ENCODE assay signal across 7 cellular contexts in genomic region chr17:15645561-15646312, GRCh38. TPM values are rescaled to one million over a fixed set of nuclear protein-coding genes. Genes with fewer than 3 reads are reported as not detected.
DNase-seq lines count a peak whose midpoint lies in the region; ATAC-seq and TF ChIP-seq lines count a peak whose summit lies in the region.
"Not testable (repeated sequence)": the region's sequence is repeated elsewhere in the genome, so short reads cannot be mapped to it uniquely, and the experiment has no call there.

No MANE protein-coding gene starts in this region.

- H3K9ac ChIP-seq in Karpas-422 (ENCODE audit: low read length): not testable (repeated sequence)

- H3K9me3 Mint-ChIP-seq in progenitor cell of endocrine pancreas (ENCODE audit: low read depth): not testable (repeated sequence)

- H3K27ac ChIP-seq in Karpas-422 (ENCODE audit: low read length): not testable (repeated sequence)
- H3K27ac ChIP-seq in RWPE1 (peak overlapping the region; percentile 63), ascending aorta (peak overlapping the region; percentile 34 to 55)

- DNase-seq in Karpas-422 (peak; percentile 34), RWPE1 (ENCODE audit: low spot score) (peak; percentile 30), islet precursor cell (peak; percentile 77)
- not testable (repeated sequence) for DNase-seq in ascending aorta (ENCODE audit: low spot score in 2 of 2); progenitor cell of endocrine pancreas (ENCODE audit: low spot score, unreplicated experiment)

- H3K4me1 ChIP-seq in Karpas-422 (ENCODE audit: low read length); ascending aorta: not testable (repeated sequence)

- not testable (repeated sequence) for H3K36me3 Mint-ChIP-seq in progenitor cell of endocrine pancreas (ENCODE audit: insufficient read depth)

- H3K9me3 ChIP-seq in Karpas-422 (ENCODE audit: low read length); ascending aorta: not testable (repeated sequence)

- H4K20me1 ChIP-seq in Karpas-422 (ENCODE audit: insufficient read depth, low read depth, low read length): not testable (repeated sequence)

- CTCF ChIA-PET in RWPE1 (lab: Yijun Ruan, JAX): not testable (repeated sequence)

- POLR2A ChIA-PET in RWPE1 (lab: Yijun Ruan, JAX; ENCODE audit: low non-redundant PET): not testable (repeated sequence)

- H3K4me3 Mint-ChIP-seq in progenitor cell of endocrine pancreas (ENCODE audit: low read depth): peak overlapping the region; percentile 55

- peak overlapping the region; percentile 92 for H3K27ac Mint-ChIP-seq in progenitor cell of endocrine pancreas

- TF ChIP-seq CTCF in RWPE1 (conservative IDR thresholded peaks at IDR 0.05; ENCODE audit: low read depth); ascending aorta (IDR thresholded peaks at IDR 0.05); progenitor cell of endocrine pancreas (IDR thresholded peaks at IDR 0.05; ENCODE audit: unreplicated experiment): not testable (repeated sequence)

- not testable (repeated sequence) for H3K79me2 ChIP-seq in Karpas-422 (ENCODE audit: low read length)

- H3K4me1 Mint-ChIP-seq in progenitor cell of endocrine pancreas (ENCODE audit: low read depth): peaks cover 25% of the 10 kb centered on the region

- H3K9me2 ChIP-seq in Karpas-422 (replicated peaks; ENCODE audit: insufficient read depth, low read length): not testable (repeated sequence)

- not testable (repeated sequence) for H3K27me3 Mint-ChIP-seq in progenitor cell of endocrine pancreas

- H3K4me2 ChIP-seq in Karpas-422 (ENCODE audit: low read depth, low read length, poor library complexity, severe bottlenecking): not testable (repeated sequence)

- intact Hi-C loops in ascending aorta (cut with DNase I): not testable (repeated sequence)

- not testable (repeated sequence) for H2AFZ ChIP-seq in Karpas-422 (ENCODE audit: low read length)

- ATAC-seq in GM18502 (IDR thresholded peaks at IDR 0.05; ENCODE audit: poor library complexity, unreplicated experiment) (peak; percentile 69), esophagus mucosa (peak; percentile 73)

- H3K36me3 ChIP-seq in Karpas-422 (ENCODE audit: insufficient read depth, low read length); ascending aorta: not testable (repeated sequence)

- not testable (repeated sequence) for H3K4me3 ChIP-seq in Karpas-422 (ENCODE audit: low read length); ascending aorta

- H3K27me3 ChIP-seq in Karpas-422 (ENCODE audit: low read length); ascending aorta: not testable (repeated sequence)

RNA-seq across cellular contexts. Expression of gene FBXW10B, which starts 26.2 kb away (rescaled TPM):
- total RNA-seq in Karpas-422 (2014; rRNA removed; shearing (Covaris generic); ENCODE audit: low replicate concordance): 0.26 TPM in 1 of 2 replicates, not detected in the other
- total RNA-seq in ascending aorta: not detected
- 8.0 TPM for total RNA-seq in esophagus mucosa
- 0.69 and 0.81 TPM in 2 replicates for total RNA-seq in progenitor cell of endocrine pancreas

RNA-seq across cellular contexts. Expression of gene TRIM16, which starts 38.4 kb away (rescaled TPM):
- total RNA-seq in Karpas-422 (2014; rRNA removed; shearing (Covaris generic); ENCODE audit: low replicate concordance): 10.9 and 13.2 TPM in 2 replicates
- total RNA-seq in ascending aorta (22.0 TPM), esophagus mucosa (145 TPM), progenitor cell of endocrine pancreas (25.0 and 28.0 TPM in 2 replicates)

RNA-seq across cellular contexts. Expression of gene ZNF286A, which starts 53.8 kb away (rescaled TPM):
- total RNA-seq in Karpas-422 (2014; rRNA removed; shearing (Covaris generic); ENCODE audit: low replicate concordance): 50.5 and 51.3 TPM in 2 replicates
- total RNA-seq in ascending aorta (42.3 TPM), esophagus mucosa (10.6 TPM), progenitor cell of endocrine pancreas (97.0 and 98.0 TPM in 2 replicates)
